In genomic region chr11:65584723-65585171, GRCh38 we compare ENCODE assay signal across 20 cellular contexts. TPM values are rescaled to one million over a fixed set of nuclear protein-coding genes. Genes with fewer than 3 reads are reported as not detected.
DNase-seq lines count a peak whose midpoint lies in the region; FAIRE-seq lines count a peak whose summit lies in the region.
"Had no signal": no experiment of that assay in that cellular context is flagged by ENCODE, and none has a peak within 500 bp of the region (broad histone marks: within the 10 kb centered on the region; RNA-seq: fewer than 3 reads in every experiment).

No MANE protein-coding gene starts in this region.

- no peak for DNase-seq in activated T-helper 1 cell treated with anti-CD3 and anti-CD28 coated beads, Interleukin-12 subunit alpha, Interleukin-12 subunit beta, Interleukin-2, Interleukin-4 antibody, amounts not matched to agents 30 ng/mL and 10 ng/mL and 1 ng/mL, durations not matched to agents 14 hours and 24 hours and 36 hours (ENCODE audit: low spot score)
- DNase-seq in head of caudate nucleus (peak in 34 of 42 donors; percentile 50 to 86 (median 64)), retina (peak; percentile 70), SHP77 treated with DMSO at 0.1 percent for 48 hours (lab: John Stamatoyannopoulos, UW) (no peak), COLO668 (lab: John Stamatoyannopoulos, UW; ENCODE audit: unreplicated experiment) (no peak), immature natural killer cell (no peak), HTR-8/SVneo (ENCODE audit: insufficient read length, low spot score) (no peak)
- DNase-seq: activated CD8-positive, alpha-beta T cell treated with anti-CD3 and anti-CD28 coated beads for 36 hours; activated naive CD8-positive, alpha-beta T cell treated with anti-CD3 and anti-CD28 coated beads for 36 hours; activated T-cell treated with anti-CD3 and anti-CD28 coated beads, Interleukin-2, amount 50 U/mL, for 24 hours; DMS153; natural killer cell; NCI-H1930; NCI-H446; Right ventricle myocardium superior; T-helper 17 cell had no signal

- peaks cover 43% of the 10 kb centered on the region for H3K4me1 Mint-ChIP-seq in activated T-helper 1 cell treated with anti-CD3 and anti-CD28 coated beads, Interleukin-12 subunit alpha, Interleukin-12 subunit beta, Interleukin-2, Interleukin-4 antibody, amounts not matched to agents 30 ng/mL and 10 ng/mL and 1 ng/mL, durations not matched to agents 14 hours and 24 hours and 36 hours (ENCODE audit: low read depth)
- peaks cover 17 to 26% of the 10 kb centered on the region in 2 donors for H3K4me1 Mint-ChIP-seq in immature natural killer cell

- no peaks in the 10 kb centered on the region for H3K9me3 Mint-ChIP-seq in activated T-helper 1 cell treated with anti-CD3 and anti-CD28 coated beads, Interleukin-12 subunit alpha, Interleukin-12 subunit beta, Interleukin-2, Interleukin-4 antibody, amounts not matched to agents 30 ng/mL and 10 ng/mL and 1 ng/mL, durations not matched to agents 14 hours and 24 hours and 36 hours
- H3K9me3 Mint-ChIP-seq in immature natural killer cell: no peaks in the 10 kb centered on the region
- H3K9me3 Mint-ChIP-seq: activated CD8-positive, alpha-beta T cell treated with anti-CD3 and anti-CD28 coated beads for 36 hours; activated naive CD8-positive, alpha-beta T cell treated with anti-CD3 and anti-CD28 coated beads for 36 hours; activated T-cell treated with anti-CD3 and anti-CD28 coated beads, Interleukin-2, amount 50 U/mL, for 24 hours; natural killer cell had no signal

- peak overlapping the region; percentile 47; the same call in 1 of the 2 replicates for H3K9ac ChIP-seq in ES-I3 (ENCODE audit: low read depth, low read length)

- peaks cover 51% of the 10 kb centered on the region for H3K36me3 Mint-ChIP-seq in activated T-helper 1 cell treated with anti-CD3 and anti-CD28 coated beads, Interleukin-12 subunit alpha, Interleukin-12 subunit beta, Interleukin-2, Interleukin-4 antibody, amounts not matched to agents 30 ng/mL and 10 ng/mL and 1 ng/mL, durations not matched to agents 14 hours and 24 hours and 36 hours (ENCODE audit: low read depth)
- peaks cover 0 to 12% (median 7%) of the 10 kb centered on the region in 3 donors for H3K36me3 Mint-ChIP-seq in immature natural killer cell
- H3K36me3 Mint-ChIP-seq: natural killer cell had no signal

- peaks cover 18% of the 10 kb centered on the region; the same call in 1 of the 2 replicates for H3K4me1 ChIP-seq in ES-I3 (ENCODE audit: insufficient read depth, low read length)
- H3K4me1 ChIP-seq: breast epithelium had no signal

- no peak overlapping the region for H3K4me3 Mint-ChIP-seq in activated T-helper 1 cell treated with anti-CD3 and anti-CD28 coated beads, Interleukin-12 subunit alpha, Interleukin-12 subunit beta, Interleukin-2, Interleukin-4 antibody, amounts not matched to agents 30 ng/mL and 10 ng/mL and 1 ng/mL, durations not matched to agents 14 hours and 24 hours and 36 hours
- no peak overlapping the region for H3K4me3 Mint-ChIP-seq in immature natural killer cell
- H3K4me3 Mint-ChIP-seq: activated CD8-positive, alpha-beta T cell treated with anti-CD3 and anti-CD28 coated beads for 36 hours; activated naive CD8-positive, alpha-beta T cell treated with anti-CD3 and anti-CD28 coated beads for 36 hours; activated T-cell treated with anti-CD3 and anti-CD28 coated beads, Interleukin-2, amount 50 U/mL, for 24 hours; natural killer cell; T-helper 17 cell had no signal

- no peaks in the 10 kb centered on the region for H3K9me3 ChIP-seq in ES-I3 (ENCODE audit: control insufficient read depth, insufficient read depth, low read length)
- H3K9me3 ChIP-seq: breast epithelium, upper lobe of left lung had no signal

- peak overlapping the region; percentile 21 for H3K27ac Mint-ChIP-seq in activated T-helper 1 cell treated with anti-CD3 and anti-CD28 coated beads, Interleukin-12 subunit alpha, Interleukin-12 subunit beta, Interleukin-2, Interleukin-4 antibody, amounts not matched to agents 30 ng/mL and 10 ng/mL and 1 ng/mL, durations not matched to agents 14 hours and 24 hours and 36 hours
- H3K27ac Mint-ChIP-seq in immature natural killer cell: peak overlapping the region in 1 of 6 donors; percentile 37
- H3K27ac Mint-ChIP-seq: activated CD8-positive, alpha-beta T cell treated with anti-CD3 and anti-CD28 coated beads for 36 hours; activated naive CD8-positive, alpha-beta T cell treated with anti-CD3 and anti-CD28 coated beads for 36 hours had no signal

- intact Hi-C loops in activated T-helper 1 cell treated with anti-CD3 and anti-CD28 coated beads, Interleukin-12 subunit alpha, Interleukin-12 subunit beta, Interleukin-2, Interleukin-4 antibody, amounts not matched to agents 30 ng/mL and 10 ng/mL and 1 ng/mL, durations not matched to agents 14 hours and 24 hours and 36 hours (cut with micrococcal nuclease): no loop called here
- intact Hi-C loops in head of caudate nucleus (cut with DNase I): no loop called here

- H3K36me3 ChIP-seq in ES-I3 (ENCODE audit: insufficient read depth, low read length): no peaks in the 10 kb centered on the region
- H3K36me3 ChIP-seq: breast epithelium had no signal

- FAIRE-seq in HTR-8/SVneo (lab: Jason Lieb, UNC): no peak
- FAIRE-seq: keratinocyte had no signal

- peaks cover 1% of the 10 kb centered on the region for H3K27me3 Mint-ChIP-seq in activated T-helper 1 cell treated with anti-CD3 and anti-CD28 coated beads, Interleukin-12 subunit alpha, Interleukin-12 subunit beta, Interleukin-2, Interleukin-4 antibody, amounts not matched to agents 30 ng/mL and 10 ng/mL and 1 ng/mL, durations not matched to agents 14 hours and 24 hours and 36 hours (ENCODE audit: insufficient read depth)
- H3K27me3 Mint-ChIP-seq in immature natural killer cell (ENCODE audit: low read depth in 3 of 3): peaks cover 2 to 3% (median 2%) of the 10 kb centered on the region in 3 donors
- H3K27me3 Mint-ChIP-seq: activated CD8-positive, alpha-beta T cell treated with anti-CD3 and anti-CD28 coated beads for 36 hours; activated naive CD8-positive, alpha-beta T cell treated with anti-CD3 and anti-CD28 coated beads for 36 hours; activated T-cell treated with anti-CD3 and anti-CD28 coated beads, Interleukin-2, amount 50 U/mL, for 24 hours; T-helper 17 cell had no signal

RNA-seq across cellular contexts. Expression of gene EHBP1L1, which starts 8.9 kb away (rescaled TPM):
- total RNA-seq in activated T-helper 1 cell treated with anti-CD3 and anti-CD28 coated beads, Interleukin-12 subunit alpha, Interleukin-12 subunit beta, Interleukin-2, Interleukin-4 antibody, amounts not matched to agents 30 ng/mL and 10 ng/mL and 1 ng/mL, durations not matched to agents 14 hours and 24 hours and 36 hours: 168 and 178 TPM in 2 replicates
- 10 to 100 TPM; 14.8 to 19.3 (median 17.7) TPM for polyA plus RNA-seq in immature natural killer cell

RNA-seq across cellular contexts. Expression of gene KCNK7, which starts 10.9 kb away (rescaled TPM):
- total RNA-seq in activated T-helper 1 cell treated with anti-CD3 and anti-CD28 coated beads, Interleukin-12 subunit alpha, Interleukin-12 subunit beta, Interleukin-2, Interleukin-4 antibody, amounts not matched to agents 30 ng/mL and 10 ng/mL and 1 ng/mL, durations not matched to agents 14 hours and 24 hours and 36 hours: 1.6 and 2.0 TPM in 2 replicates
- not detected for polyA plus RNA-seq in immature natural killer cell

RNA-seq across cellular contexts. Expression of gene FAM89B, which starts 12.4 kb away (rescaled TPM):
- total RNA-seq in activated T-helper 1 cell treated with anti-CD3 and anti-CD28 coated beads, Interleukin-12 subunit alpha, Interleukin-12 subunit beta, Interleukin-2, Interleukin-4 antibody, amounts not matched to agents 30 ng/mL and 10 ng/mL and 1 ng/mL, durations not matched to agents 14 hours and 24 hours and 36 hours: 50.4 and 50.6 TPM in 2 replicates
- 100 to 1,000 TPM in 2 of 3 donors, 10 to 100 TPM in 1; 98.6 to 173 (median 158) TPM for polyA plus RNA-seq in immature natural killer cell

RNA-seq across cellular contexts. Expression of gene ZNRD2, which starts 14.5 kb away (rescaled TPM):
- 94.6 and 96.9 TPM in 2 replicates for total RNA-seq in activated T-helper 1 cell treated with anti-CD3 and anti-CD28 coated beads, Interleukin-12 subunit alpha, Interleukin-12 subunit beta, Interleukin-2, Interleukin-4 antibody, amounts not matched to agents 30 ng/mL and 10 ng/mL and 1 ng/mL, durations not matched to agents 14 hours and 24 hours and 36 hours
- 100 to 1,000 TPM in 2 of 3 donors, 10 to 100 TPM in 1; 100.0 to 138 (median 117) TPM for polyA plus RNA-seq in immature natural killer cell

RNA-seq across cellular contexts. Expression of gene LTBP3, which starts 26.6 kb away (rescaled TPM):
- 97.9 and 103 TPM in 2 replicates for total RNA-seq in activated T-helper 1 cell treated with anti-CD3 and anti-CD28 coated beads, Interleukin-12 subunit alpha, Interleukin-12 subunit beta, Interleukin-2, Interleukin-4 antibody, amounts not matched to agents 30 ng/mL and 10 ng/mL and 1 ng/mL, durations not matched to agents 14 hours and 24 hours and 36 hours
- 10 to 100 TPM in 2 of 3 donors, 1 to 10 TPM in 1; 3.3 to 21.0 (median 14.5) TPM for polyA plus RNA-seq in immature natural killer cell

Comparison
In these comparisons a context has a peak if more than half of its experiments do, and no peak if none do; other contexts are left out.
1. DNase-seq: peak in head of caudate nucleus (34 of 42) and retina (single experiment); none in activated T-helper 1 cell treated with anti-CD3 and anti-CD28 coated beads, Interleukin-12 subunit alpha, Interleukin-12 subunit beta, Interleukin-2, Interleukin-4 antibody, amounts not matched to agents 30 ng/mL and 10 ng/mL and 1 ng/mL, durations not matched to agents 14 hours and 24 hours and 36 hours (single experiment), SHP77 treated with DMSO at 0.1 percent for 48 hours (single experiment), COLO668 (single experiment), immature natural killer cell (0 of 3) and HTR-8/SVneo (single experiment).